In genomic region chr11:13861411-13861810, GRCh38 we compare ENCODE assay signal across 19 cellular contexts.
DNase-seq lines count a peak whose midpoint lies in the region; ATAC-seq and TF ChIP-seq lines count a peak whose summit lies in the region.
"Had no signal": no experiment of that assay in that cellular context is flagged by ENCODE, and none has a peak within 500 bp of the region (broad histone marks: within the 10 kb centered on the region; RNA-seq: fewer than 3 reads in every experiment).

No MANE protein-coding gene starts in this region.

- no peak overlapping the region for H3K4me3 Mint-ChIP-seq in CD4-positive, alpha-beta T cell
- H3K4me3 Mint-ChIP-seq: activated CD4-positive, alpha-beta memory T cell treated with anti-CD3 and anti-CD28 coated beads for 36 hours; activated T-helper 1 cell treated with anti-CD3 and anti-CD28 coated beads, Interleukin-12 subunit alpha, Interleukin-12 subunit beta, Interleukin-2, Interleukin-4 antibody, amounts not matched to agents 30 ng/mL and 10 ng/mL and 1 ng/mL, durations not matched to agents 14 hours and 24 hours and 36 hours had no signal

- ATAC-seq in CD4-positive, alpha-beta T cell (ENCODE audit: poor library complexity), result peak; percentile 45
- ATAC-seq in GM18907 (IDR thresholded peaks at IDR 0.05; ENCODE audit: unreplicated experiment) (peak; percentile 70), psoas muscle (no peak)

- no peaks in the 10 kb centered on the region for H3K27me3 Mint-ChIP-seq in CD4-positive, alpha-beta T cell
- H3K27me3 Mint-ChIP-seq: activated CD4-positive, alpha-beta memory T cell treated with anti-CD3 and anti-CD28 coated beads for 36 hours had no signal

- H3K4me1 Mint-ChIP-seq in CD4-positive, alpha-beta T cell (ENCODE audit: low read depth), result peaks cover 27% of the 10 kb centered on the region

- intact Hi-C loops in CD4-positive, alpha-beta T cell (cut with DNase I, micrococcal nuclease), result loop anchor here (2.0 to 10.0 kb wide), 4 partner anchors 79 to 283 kb away; partner anchors contain the start of gene SPON1 (in 1 of the 2)
- intact Hi-C loops in psoas muscle (cut with DNase I), result no loop called here

- no peaks in the 10 kb centered on the region for H3K27me3 ChIP-seq in CD4-positive, alpha-beta T cell (ENCODE audit: control insufficient read depth, insufficient read depth, low read length)
- no peaks in the 10 kb centered on the region for H3K27me3 ChIP-seq in psoas muscle (ENCODE audit: insufficient read depth in 3 of 3, low read length in 2 of 3)
- H3K27me3 ChIP-seq: colonic mucosa, transverse colon had no signal

- H3K27ac ChIP-seq in CD4-positive, alpha-beta T cell (ENCODE audit: low read depth, low read length), result no peak overlapping the region
- no peak overlapping the region for H3K27ac ChIP-seq in psoas muscle
- H3K27ac ChIP-seq: colonic mucosa, epithelial cell of prostate, parathyroid adenoma, skin epidermis, transverse colon had no signal

- H3K4me1 ChIP-seq in psoas muscle, result no peaks in the 10 kb centered on the region
- H3K4me1 ChIP-seq: colonic mucosa, parathyroid adenoma, transverse colon had no signal

- POLR2A ChIA-PET in CD4-positive, alpha-beta T cell (lab: Charles Lee), result interaction anchor here (1.6 kb wide), 1 partner anchor 103 kb away, joined by 7 read pairs; no protein-coding TSS in a partner anchor

- H3K36me3 Mint-ChIP-seq in CD4-positive, alpha-beta T cell (ENCODE audit: low read depth), result no peaks in the 10 kb centered on the region
- H3K36me3 Mint-ChIP-seq: activated CD4-positive, alpha-beta memory T cell treated with anti-CD3 and anti-CD28 coated beads for 36 hours had no signal

- DNase-seq in CD4-positive, alpha-beta T cell, result peak in 3 of 10 experiments; percentile 8 to 16 (median 11)
- DNase-seq in central memory CD4-positive, alpha-beta T cell, result peak; percentile 5
- DNase-seq in AG20443 (ENCODE audit: low spot score) (no peak), psoas muscle (no peak), erythroblast (lab: John Stamatoyannopoulos, UW) (no peak), LoVo (ENCODE audit: low spot score) (no peak)
- DNase-seq: activated CD4-positive, alpha-beta memory T cell treated with anti-CD3 and anti-CD28 coated beads for 36 hours; AML-193; colonic mucosa; DMS153; NCI-H146; NCI-H345; transverse colon had no signal

- H3K36me3 ChIP-seq in psoas muscle (ENCODE audit: insufficient read depth in 1 of 2, low read depth in 1 of 2), result no peaks in the 10 kb centered on the region
- H3K36me3 ChIP-seq: colonic mucosa, transverse colon had no signal

- peak overlapping the region; percentile 72 for H3K27ac Mint-ChIP-seq in CD4-positive, alpha-beta T cell
- H3K27ac Mint-ChIP-seq: activated CD4-positive, alpha-beta memory T cell treated with anti-CD3 and anti-CD28 coated beads for 36 hours; activated T-helper 1 cell treated with anti-CD3 and anti-CD28 coated beads, Interleukin-12 subunit alpha, Interleukin-12 subunit beta, Interleukin-2, Interleukin-4 antibody, amounts not matched to agents 30 ng/mL and 10 ng/mL and 1 ng/mL, durations not matched to agents 14 hours and 24 hours and 36 hours had no signal

- TF ChIP-seq POLR2A in erythroblast (IDR thresholded peaks at IDR 0.05; ENCODE audit: low read length), result no peak

- H3K4me3 ChIP-seq in psoas muscle, result no peak overlapping the region
- H3K4me3 ChIP-seq: colonic mucosa, skin epidermis, transverse colon had no signal

- no peaks in the 10 kb centered on the region for H3K9me3 ChIP-seq in CD4-positive, alpha-beta T cell (ENCODE audit: control insufficient read depth, low read length)
- no peaks in the 10 kb centered on the region for H3K9me3 ChIP-seq in psoas muscle
- H3K9me3 ChIP-seq: colonic mucosa, transverse colon had no signal

- TF ChIP-seq RAD21 in Ishikawa (IDR thresholded peaks at IDR 0.05; ENCODE audit: low read depth), result no peak

- CTCF ChIA-PET in CD4-positive, alpha-beta T cell (lab: Charles Lee), result interaction anchor here (1.3 kb wide), 2 partner anchors 24 to 287 kb away, joined by 3 to 4 read pairs; no protein-coding TSS in a partner anchor

- TF ChIP-seq CTCF in CD4-positive, alpha-beta T cell (IDR thresholded peaks at IDR 0.05), result no peak
- TF ChIP-seq CTCF in psoas muscle (IDR thresholded peaks at IDR 0.05), result no peak

- no peak; the same call in 1 of the 2 replicates for TF ChIP-seq EP300 in Ishikawa (IDR thresholded peaks at IDR 0.05; ENCODE audit: borderline replicate concordance)

- no peaks in the 10 kb centered on the region for H3K9me3 Mint-ChIP-seq in CD4-positive, alpha-beta T cell
- H3K9me3 Mint-ChIP-seq: activated T-helper 1 cell treated with anti-CD3 and anti-CD28 coated beads, Interleukin-12 subunit alpha, Interleukin-12 subunit beta, Interleukin-2, Interleukin-4 antibody, amounts not matched to agents 30 ng/mL and 10 ng/mL and 1 ng/mL, durations not matched to agents 14 hours and 24 hours and 36 hours had no signal

- 77 to 82% (median 80%) methylated on average over 3 of the region's 3 CpGs for WGBS in psoas muscle, 3 donors

TF ChIP-seq in Ishikawa, 13 proteins besides CTCF, POLR2A, EP300 and RAD21:
- no peak for TF ChIP-seq YY1 (IDR thresholded peaks at IDR 0.05; ENCODE audit: low read depth)
- TF ChIP-seq MAX (IDR thresholded peaks at IDR 0.05), result no peak
- peak; percentile 50 for TF ChIP-seq NFIC (IDR thresholded peaks at IDR 0.05)
- no peak for TF ChIP-seq REST (IDR thresholded peaks at IDR 0.05; ENCODE audit: low read depth)

Comparison
In these comparisons a context has a peak if more than half of its experiments do, and no peak if none do; other contexts are left out.
1. ATAC-seq: peak in CD4-positive, alpha-beta T cell (single experiment) and GM18907 (single experiment); none in psoas muscle (0 of 4).
2. intact Hi-C loops: an anchor here in CD4-positive, alpha-beta T cell (2.0 to 10.0 kb wide); none called in psoas muscle.